ENCODE assay signal across 25 cellular contexts in genomic region chr4:6111354-6111930, GRCh38.
DNase-seq lines count a peak whose midpoint lies in the region; ATAC-seq and TF ChIP-seq lines count a peak whose summit lies in the region.
"Had no signal": no experiment of that assay in that cellular context is flagged by ENCODE, and none has a peak within 500 bp of the region (broad histone marks: within the 10 kb centered on the region; RNA-seq: fewer than 3 reads in every experiment).

No MANE protein-coding gene starts in this region.

- no peak overlapping the region for H2BK15ac ChIP-seq in mesendoderm (replicated peaks; ENCODE audit: low read depth)

- H3K27ac ChIP-seq in coronary artery (no peak overlapping the region), mesendoderm (ENCODE audit: low read depth, low read length) (no peak overlapping the region), stomach (no peak overlapping the region), trophoblast cell (ENCODE audit: low read depth, low read length) (no peak overlapping the region)
- H3K27ac ChIP-seq: C4-2B, HL-60, SJSA1 had no signal

- H2BK5ac ChIP-seq in mesendoderm (ENCODE audit: low read length): no peak overlapping the region
- H2BK5ac ChIP-seq in trophoblast cell (ENCODE audit: low read depth, low read length, poor library complexity): no peak overlapping the region

- H3K36me3 ChIP-seq in mesendoderm (ENCODE audit: control insufficient read depth, insufficient read depth, low read length): no peaks in the 10 kb centered on the region
- H3K36me3 ChIP-seq in stomach: no peaks in the 10 kb centered on the region
- no peaks in the 10 kb centered on the region for H3K36me3 ChIP-seq in trophoblast cell (ENCODE audit: control insufficient read depth in 1 of 2, insufficient read depth in 2 of 2, low read length in 2 of 2)
- H3K36me3 ChIP-seq: SJSA1 had no signal

- no peaks in the 10 kb centered on the region for H3K9me3 ChIP-seq in stomach
- peaks cover 3% of the 10 kb centered on the region for H3K9me3 ChIP-seq in trophoblast cell (ENCODE audit: insufficient read depth, low read depth, low read length)
- H3K9me3 ChIP-seq: SJSA1 had no signal

- H3K27ac Mint-ChIP-seq in stimulated activated naive CD8-positive, alpha-beta T cell treated with anti-CD3 and anti-CD28 coated beads, Interleukin-15, amount 100 ng/mL, for 72 hours: no peak overlapping the region

- H3K9ac ChIP-seq in mesendoderm (ENCODE audit: low read length) (no peak overlapping the region), trophoblast cell (ENCODE audit: low read length) (no peak overlapping the region)

- no peak overlapping the region for H3K4me2 ChIP-seq in mesendoderm (ENCODE audit: low read length)
- no peak overlapping the region for H3K4me2 ChIP-seq in trophoblast cell (ENCODE audit: low read length)

- no peak overlapping the region for H4K8ac ChIP-seq in mesendoderm (ENCODE audit: low read depth, low read length)
- no peak overlapping the region for H4K8ac ChIP-seq in trophoblast cell (ENCODE audit: low read depth, low read length)

- H3K4me1 ChIP-seq in mesendoderm (ENCODE audit: control insufficient read depth, low read depth, low read length) (peaks cover 3% of the 10 kb centered on the region), stomach (peaks cover 0 to 4% (median 0%) of the 10 kb centered on the region in 4 donors), trophoblast cell (ENCODE audit: control insufficient read depth in 1 of 2, insufficient read depth in 2 of 2, low read length in 2 of 2) (no peaks in the 10 kb centered on the region)
- H3K4me1 ChIP-seq: SJSA1 had no signal

- peaks cover under 1% of the 10 kb centered on the region for H3K4me1 Mint-ChIP-seq in stimulated activated naive CD8-positive, alpha-beta T cell treated with anti-CD3 and anti-CD28 coated beads, Interleukin-15, amount 100 ng/mL, for 72 hours

- H3K23ac ChIP-seq in mesendoderm (ENCODE audit: low read length): no peak overlapping the region
- no peak overlapping the region for H3K23ac ChIP-seq in trophoblast cell (ENCODE audit: low read length)

- H3K79me1 ChIP-seq in mesendoderm (ENCODE audit: low read length) (no peaks in the 10 kb centered on the region), trophoblast cell (ENCODE audit: low read length) (no peaks in the 10 kb centered on the region)

- no peak for DNase-seq in stimulated activated naive CD8-positive, alpha-beta T cell treated with anti-CD3 and anti-CD28 coated beads, Interleukin-15, Interleukin-2, amounts not matched to agents 100 U/mL and 50 U/mL, for 24 hours
- DNase-seq in stimulated activated naive CD8-positive, alpha-beta T cell treated with anti-CD3 and anti-CD28 coated beads, Interleukin-15, amount 100 ng/mL, for 72 hours: no peak
- DNase-seq in coronary artery (ENCODE audit: low spot score) (peak; percentile 54), mesendoderm (no peak), stomach (peak; percentile 19), NCI-H187 treated with DMSO at 0.1 percent for 48 hours (lab: John Stamatoyannopoulos, UW) (no peak), trophoblast cell (no peak)
- DNase-seq: Calu3, DMS79 treated with DMSO at 0.1 percent for 48 hours, GF-D8, NCI-H1092, NCI-H1417 treated with DMSO at 0.1 percent for 48 hours, NCI-H1694 treated with DMSO at 0.1 percent for 48 hours, NCI-H2081 treated with DMSO at 0.1 percent for 48 hours, NCI-H2171, NCI-H226, NCI-H510A, NCI-H748 treated with DMSO at 0.1 percent for 48 hours, Right ventricle myocardium superior, RPMI8226 had no signal

- H2AFZ ChIP-seq in trophoblast cell (ENCODE audit: insufficient read depth, low read length, poor library complexity): no peak overlapping the region

- H3K18ac ChIP-seq in mesendoderm (ENCODE audit: low read length) (no peak overlapping the region), trophoblast cell (ENCODE audit: low read length) (no peak overlapping the region)

- no peak overlapping the region for H3K14ac ChIP-seq in trophoblast cell (ENCODE audit: low read length)

- no peak overlapping the region for H2BK12ac ChIP-seq in trophoblast cell (ENCODE audit: low read length)

- no peaks in the 10 kb centered on the region for H3K9me3 Mint-ChIP-seq in stimulated activated naive CD8-positive, alpha-beta T cell treated with anti-CD3 and anti-CD28 coated beads, Interleukin-15, amount 100 ng/mL, for 72 hours

- ATAC-seq in stimulated activated naive CD8-positive, alpha-beta T cell treated with anti-CD3 and anti-CD28 coated beads, Interleukin-15, Interleukin-2, amounts not matched to agents 100 U/mL and 50 U/mL, for 24 hours: peak; percentile 8
- no peak for ATAC-seq in stimulated activated naive CD8-positive, alpha-beta T cell treated with anti-CD3 and anti-CD28 coated beads, Interleukin-15, amount 100 ng/mL, for 72 hours
- ATAC-seq in HG03159 (IDR thresholded peaks at IDR 0.05; ENCODE audit: unreplicated experiment): no peak
- ATAC-seq: HCT116 had no signal

- intact Hi-C loops in stomach (cut with DNase I; ENCODE audit: low total_unique reads): no loop called here

- H3K56ac ChIP-seq in mesendoderm (ENCODE audit: low read length): peak overlapping the region; percentile 4

- no peak overlapping the region for H3K4me3 Mint-ChIP-seq in stimulated activated naive CD8-positive, alpha-beta T cell treated with anti-CD3 and anti-CD28 coated beads, Interleukin-15, amount 100 ng/mL, for 72 hours

- H3K27me3 ChIP-seq in mesendoderm (ENCODE audit: insufficient read depth, low read length, poor library complexity) (no peaks in the 10 kb centered on the region), stomach (peaks cover 0 to 17% (median 0%) of the 10 kb centered on the region in 3 donors), trophoblast cell (ENCODE audit: insufficient read depth, low read length) (no peaks in the 10 kb centered on the region)
- H3K27me3 ChIP-seq: SJSA1 had no signal

- no CpG with 5 or more reads among the region's 6 CpGs for WGBS in mesendoderm (ENCODE audit: extremely low coverage, insufficient coverage, low lambda C conversion rate)
- WGBS in stomach, 5 donors: 51 to 70% (median 59%) methylated on average over 6 of the region's 6 CpGs
- no CpG with 5 or more reads among the region's 6 CpGs for WGBS in trophoblast cell (ENCODE audit: extremely low coverage, insufficient coverage, insufficient read length)

- H3K4me3 ChIP-seq in coronary artery: no peak overlapping the region
- H3K4me3 ChIP-seq in mesendoderm (ENCODE audit: low read length): no peak overlapping the region
- H3K4me3 ChIP-seq in stomach: no peak overlapping the region
- no peak overlapping the region for H3K4me3 ChIP-seq in trophoblast cell (ENCODE audit: low read depth, low read length)
- H3K4me3 ChIP-seq: SJSA1 had no signal

- TF ChIP-seq EP300 in stomach (IDR thresholded peaks at IDR 0.05): no peak

- H4K12ac ChIP-seq in trophoblast cell (ENCODE audit: low read depth, low read length): no peak overlapping the region

- no peaks in the 10 kb centered on the region for H3K79me2 ChIP-seq in mesendoderm (ENCODE audit: control insufficient read depth, insufficient read depth, low read length)
- no peaks in the 10 kb centered on the region for H3K79me2 ChIP-seq in trophoblast cell (ENCODE audit: control insufficient read depth, insufficient read depth, low read length, poor library complexity)

- H2BK120ac ChIP-seq in mesendoderm (ENCODE audit: low read depth, low read length): no peak overlapping the region
- H2BK120ac ChIP-seq in trophoblast cell (ENCODE audit: insufficient read depth, low read length, poor library complexity): no peak overlapping the region

- TF ChIP-seq POLR2A in stomach (IDR thresholded peaks at IDR 0.05): no peak

- H3K27me3 Mint-ChIP-seq in stimulated activated naive CD8-positive, alpha-beta T cell treated with anti-CD3 and anti-CD28 coated beads, Interleukin-15, amount 100 ng/mL, for 72 hours: peaks cover 21% of the 10 kb centered on the region

- H2AK5ac ChIP-seq in mesendoderm (ENCODE audit: low read length) (peak overlapping the region; percentile 43), trophoblast cell (ENCODE audit: low read length) (no peak overlapping the region)

- no peak overlapping the region for H4K91ac ChIP-seq in trophoblast cell (ENCODE audit: low read depth, low read length)

- peak overlapping the region; percentile 50 for H3K4ac ChIP-seq in mesendoderm (ENCODE audit: low read depth, low read length)
- H3K4ac ChIP-seq in trophoblast cell (ENCODE audit: low read depth, low read length): no peak overlapping the region

- no peak for TF ChIP-seq CTCF in coronary artery (IDR thresholded peaks at IDR 0.05)
- TF ChIP-seq CTCF in stomach (IDR thresholded peaks at IDR 0.05): no peak

- H4K5ac ChIP-seq in mesendoderm (ENCODE audit: low read length): no peak overlapping the region

Comparison
In these comparisons a context has a peak if more than half of its experiments do, and no peak if none do; other contexts are left out.
1. DNase-seq: peak in coronary artery (single experiment) and stomach (single experiment); none in stimulated activated naive CD8-positive, alpha-beta T cell treated with anti-CD3 and anti-CD28 coated beads, Interleukin-15, Interleukin-2, amounts not matched to agents 100 U/mL and 50 U/mL, for 24 hours (single experiment), stimulated activated naive CD8-positive, alpha-beta T cell treated with anti-CD3 and anti-CD28 coated beads, Interleukin-15, amount 100 ng/mL, for 72 hours (0 of 2), mesendoderm (single experiment), NCI-H187 treated with DMSO at 0.1 percent for 48 hours (single experiment) and trophoblast cell (0 of 2).